Comparison of ENCODE assay signal across 32 cellular contexts in the genomic region with DNA sequence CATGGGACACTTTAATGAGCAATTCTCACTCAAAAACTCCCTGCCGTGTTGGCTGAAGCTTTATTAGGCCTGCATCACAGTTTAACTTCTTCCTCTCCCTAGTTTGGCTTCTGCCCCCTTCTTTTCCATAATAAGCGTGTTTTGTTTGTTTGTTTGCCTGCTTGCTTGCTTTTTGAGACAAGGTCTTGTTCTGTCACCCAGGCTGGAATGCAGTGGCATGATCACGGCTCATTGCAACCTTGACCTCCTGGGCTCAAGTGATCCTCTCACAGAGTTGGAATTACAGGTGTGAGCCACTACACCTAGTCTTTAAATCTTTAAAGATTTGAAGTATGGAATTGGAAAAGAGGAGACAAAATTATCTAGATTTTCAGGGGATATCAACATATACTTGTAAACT.
"Had no signal": no experiment of that assay in that cellular context is flagged by ENCODE, and none has a peak within 500 bp of the region (broad histone marks: within the 10 kb centered on the region; RNA-seq: fewer than 3 reads in every experiment).

No MANE protein-coding gene starts in this region.

- H3K27me3 ChIP-seq: neutrophil, pancreas, spleen, suprapubic skin, testis, tibial artery, upper lobe of right lung, uterus had no signal

- H3K36me3 Mint-ChIP-seq: naive thymus-derived CD8-positive, alpha-beta T cell; natural killer cell treated with Interleukin-12 subunit alpha and Interleukin-12 subunit beta and Interleukin-15 and Interleukin-18, amount 100 ng/mL, for 72 hours; stimulated activated memory B cell treated with anti-CD40 and anti-IgM and Interleukin-4, amounts not matched to agents 10 μg/mL and 1 μg/mL and 100 μg/mL, for 72 hours; type B pancreatic cell had no signal

- H3K4me3 ChIP-seq: pancreas, psoas muscle, skin epidermis, smooth muscle cell, spleen, suprapubic skin, testis, tibial artery, transverse colon, upper lobe of right lung, uterus had no signal

- H3K9me3 Mint-ChIP-seq: naive thymus-derived CD8-positive, alpha-beta T cell; natural killer cell treated with Interleukin-12 subunit alpha and Interleukin-12 subunit beta and Interleukin-15 and Interleukin-18, amount 100 ng/mL, for 72 hours; nephron progenitor cell; neural crest cell; stimulated activated memory B cell treated with anti-CD40 and anti-IgM and Interleukin-4, amounts not matched to agents 10 μg/mL and 1 μg/mL and 100 μg/mL, for 72 hours; stimulated activated naive CD8-positive, alpha-beta T cell treated with anti-CD3 and anti-CD28 coated beads, Interleukin-15, amount 100 ng/mL, for 72 hours; type B pancreatic cell had no signal

- H3K27ac ChIP-seq: neutrophil, pancreas, psoas muscle, skin epidermis, spleen, suprapubic skin, testis, tibial artery, transverse colon, upper lobe of right lung, uterus had no signal

- H3K27ac Mint-ChIP-seq: naive thymus-derived CD8-positive, alpha-beta T cell; natural killer cell treated with Interleukin-12 subunit alpha and Interleukin-12 subunit beta and Interleukin-15 and Interleukin-18, amount 100 ng/mL, for 72 hours; nephron progenitor cell; progenitor cell of endocrine pancreas; stimulated activated memory B cell treated with anti-CD40 and anti-IgM and Interleukin-4, amounts not matched to agents 10 μg/mL and 1 μg/mL and 100 μg/mL, for 72 hours; stimulated activated naive CD8-positive, alpha-beta T cell treated with anti-CD3 and anti-CD28 coated beads, Interleukin-15, amount 100 ng/mL, for 72 hours; type B pancreatic cell had no signal

- H3K4me1 Mint-ChIP-seq: nephron progenitor cell, neural crest cell had no signal

- ATAC-seq: naive thymus-derived CD8-positive, alpha-beta T cell; natural killer cell treated with Interleukin-12 subunit alpha and Interleukin-12 subunit beta and Interleukin-15 and Interleukin-18, amount 100 ng/mL, for 72 hours; pancreas; psoas muscle; right cardiac atrium; sciatic nerve; stimulated activated memory B cell treated with anti-CD40 and anti-IgM and Interleukin-4, amounts not matched to agents 10 μg/mL and 1 μg/mL and 100 μg/mL, for 72 hours; stimulated activated naive CD8-positive, alpha-beta T cell treated with anti-CD3 and anti-CD28 coated beads, Interleukin-15, amount 100 ng/mL, for 72 hours; stimulated activated naive CD8-positive, alpha-beta T cell treated with anti-CD3 and anti-CD28 coated beads, Interleukin-15, Interleukin-2, amounts not matched to agents 100 U/mL and 50 U/mL, for 24 hours; upper lobe of right lung had no signal

- H3K9me3 ChIP-seq: neutrophil, pancreas, psoas muscle, spleen, suprapubic skin, testis, tibial artery, transverse colon, upper lobe of right lung, uterus had no signal

- H3K27me3 Mint-ChIP-seq: progenitor cell of endocrine pancreas, type B pancreatic cell had no signal

- H3K4me2 ChIP-seq: smooth muscle cell had no signal

- FAIRE-seq: pancreas had no signal

- H3K4me1 ChIP-seq: pancreas, psoas muscle, suprapubic skin, testis, upper lobe of right lung, uterus had no signal

- H3K36me3 ChIP-seq: neutrophil, pancreas, spleen, suprapubic skin, tibial artery, transverse colon, upper lobe of right lung, uterus had no signal

- H3K4me3 Mint-ChIP-seq: naive thymus-derived CD8-positive, alpha-beta T cell; natural killer cell treated with Interleukin-12 subunit alpha and Interleukin-12 subunit beta and Interleukin-15 and Interleukin-18, amount 100 ng/mL, for 72 hours; nephron progenitor cell; neural crest cell; stimulated activated memory B cell treated with anti-CD40 and anti-IgM and Interleukin-4, amounts not matched to agents 10 μg/mL and 1 μg/mL and 100 μg/mL, for 72 hours; stimulated activated naive CD8-positive, alpha-beta T cell treated with anti-CD3 and anti-CD28 coated beads, Interleukin-15, amount 100 ng/mL, for 72 hours; type B pancreatic cell had no signal

- DNase-seq: naive thymus-derived CD8-positive, alpha-beta T cell; nephron progenitor cell; nucleus accumbens; pancreas; posterior cingulate gyrus; psoas muscle; right cardiac atrium; spleen; stimulated activated CD4-positive, alpha-beta T cell treated with anti-CD3 and anti-CD28 coated beads, Interleukin-12 subunit alpha, Interleukin-12 subunit beta, amount 100 ng/mL, for 4 hours; stimulated activated CD4-positive, alpha-beta T cell treated with anti-CD3 and anti-CD28 coated beads, Interleukin-1b, Interleukin-23, amount 100 ng/mL, for 48 hours; stimulated activated CD4-positive, alpha-beta T cell treated with anti-CD3 and anti-CD28 coated beads, Interleukin-4, amount 100 ng/mL, for 1 hour; stimulated activated CD4-positive, alpha-beta T cell treated with anti-CD3 and anti-CD28 coated beads, Interleukin-4, amount 100 ng/mL, for 4 hours; stimulated activated CD8-positive, alpha-beta memory T cell treated with anti-CD3 and anti-CD28 coated beads, Interleukin-4, amount 100 ng/mL, for 48 hours; stimulated activated naive CD4-positive, alpha-beta T cell; stimulated activated naive CD8-positive, alpha-beta T cell treated with anti-CD3 and anti-CD28 coated beads, Interleukin-15, amount 100 ng/mL, for 72 hours; stimulated activated naive CD8-positive, alpha-beta T cell treated with anti-CD3 and anti-CD28 coated beads, Interleukin-15, Interleukin-2, amounts not matched to agents 100 U/mL and 50 U/mL, for 24 hours; substantia nigra; testis; tibial artery; transverse colon; upper lobe of right lung; uterus had no signal
